8 cellular contexts compared by ENCODE assay signal in the genomic region with DNA sequence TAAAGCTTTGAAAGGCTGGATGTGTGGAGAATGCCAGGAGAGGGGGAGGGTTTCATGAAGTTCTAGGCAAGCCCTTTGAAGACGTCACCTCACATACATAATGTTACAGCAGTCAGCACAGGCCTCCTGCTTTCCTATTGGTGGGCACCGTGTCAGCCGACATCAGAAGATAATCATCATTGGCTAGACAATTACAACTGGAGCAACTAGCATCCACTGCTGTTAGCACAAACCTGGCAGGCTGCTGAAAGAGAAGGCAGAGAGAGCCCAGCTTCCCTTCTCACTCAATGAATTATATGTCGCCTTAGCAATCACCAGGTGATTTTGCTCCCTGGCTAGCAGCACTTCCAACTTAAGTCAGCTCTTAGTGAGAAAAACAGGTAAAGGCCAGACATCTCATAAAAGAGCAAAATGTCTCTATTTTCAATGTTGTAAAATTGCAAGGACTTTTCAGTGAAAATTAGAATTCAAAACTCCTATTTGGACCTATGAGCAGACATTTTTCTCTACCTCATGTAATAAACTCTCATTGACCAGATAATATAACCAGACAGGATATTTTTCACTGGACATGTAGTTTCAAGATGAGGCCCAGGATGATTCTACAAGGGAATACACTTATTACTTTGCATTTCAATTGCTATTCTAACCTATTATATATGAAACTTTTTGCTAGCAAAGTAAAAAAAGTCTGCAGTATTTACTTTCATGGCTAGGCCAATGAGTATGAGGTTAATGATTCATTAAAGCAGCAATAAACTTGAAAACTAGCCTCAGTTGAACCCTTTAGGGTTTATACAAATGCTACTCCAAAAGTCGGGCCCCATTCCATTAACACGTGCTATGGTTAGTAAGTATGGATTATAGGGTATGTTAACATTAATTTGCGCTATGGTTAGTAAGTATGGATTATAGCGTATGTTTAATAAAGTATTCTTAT. TPM values are rescaled to one million over a fixed set of nuclear protein-coding genes. Genes with fewer than 3 reads are reported as not detected.
A peak's percentile ranks its signal among the peaks of the same experiment; 100 is the strongest.
DNase-seq lines count a peak whose midpoint lies in the region; ATAC-seq and TF ChIP-seq lines count a peak whose summit lies in the region.

No MANE protein-coding gene starts in this region.

- no peaks in the 10 kb centered on the region for H3K9me3 Mint-ChIP-seq in chondrocyte (ENCODE audit: low read depth)

- intact Hi-C loops in Right ventricle myocardium inferior (cut with DNase I) (no loop called here), cardiac septum (cut with DNase I) (loop anchor here (10.0 kb wide), 1 partner anchor 321 kb away; no protein-coding TSS in a partner anchor)

- no peaks in the 10 kb centered on the region for H3K36me3 Mint-ChIP-seq in chondrocyte (ENCODE audit: low read depth)

- H3K4me3 Mint-ChIP-seq in chondrocyte (ENCODE audit: unreplicated experiment), result peak overlapping the region; percentile 6

- H3K4me1 Mint-ChIP-seq in chondrocyte (ENCODE audit: low read depth), result peaks cover 33% of the 10 kb centered on the region

- TF ChIP-seq CTCF in chondrocyte (IDR thresholded peaks at IDR 0.05), result no peak

- no peak for ATAC-seq in Right ventricle myocardium inferior
- peak; percentile 72 for ATAC-seq in HG02981 (IDR thresholded peaks at IDR 0.05; ENCODE audit: unreplicated experiment)
- ATAC-seq in left lobe of liver, result peak; percentile 18

- DNase-seq in Right ventricle myocardium inferior (ENCODE audit: missing footprints) (peak; percentile 61), cardiac septum (ENCODE audit: low spot score) (no peak), NCI-H2107 (lab: John Stamatoyannopoulos, UW) (peak; percentile 41), chondrocyte (ENCODE audit: low spot score) (no peak), left lobe of liver (ENCODE audit: low spot score) (peak; percentile 77)
- DNase-seq in activated CD4-positive, alpha-beta T cell treated with anti-CD3 and anti-CD28 coated beads for 24 hours (ENCODE audit: low read depth in 2 of 2), result peak; percentile 43 to 55
- peak; percentile 27 to 43 (median 36) for DNase-seq in stimulated activated CD4-positive, alpha-beta T cell treated with anti-CD3 and anti-CD28 coated beads, TNF-alpha, amount 100 ng/mL, for 1 hour (ENCODE audit: low read depth in 3 of 3, low spot score in 1 of 3)

- H3K27me3 Mint-ChIP-seq in chondrocyte (ENCODE audit: low read depth), result no peaks in the 10 kb centered on the region

- H3K27ac Mint-ChIP-seq in chondrocyte (ENCODE audit: unreplicated experiment), result peak overlapping the region; percentile 92

RNA-seq across cellular contexts. Expression of gene ELOVL6, which starts 4.3 kb away (rescaled TPM):
- total RNA-seq in Right ventricle myocardium inferior, result 2.0 TPM
- 2.4 TPM for total RNA-seq in cardiac septum
- 11.0 to 16.0 TPM (median 12.8 TPM) in 3 replicates for total RNA-seq in chondrocyte
- total RNA-seq in left lobe of liver, result 35.0 TPM

Comparison
In these comparisons a context has a peak if more than half of its experiments do, and no peak if none do; other contexts are left out.
1. DNase-seq: peak in Right ventricle myocardium inferior (single experiment), NCI-H2107 (single experiment), activated CD4-positive, alpha-beta T cell treated with anti-CD3 and anti-CD28 coated beads for 24 hours (2 of 2), left lobe of liver (single experiment) and stimulated activated CD4-positive, alpha-beta T cell treated with anti-CD3 and anti-CD28 coated beads, TNF-alpha, amount 100 ng/mL, for 1 hour (3 of 3); none in cardiac septum (single experiment) and chondrocyte (single experiment).